1 cellular context compared by ENCODE assay signal in the genomic region with DNA sequence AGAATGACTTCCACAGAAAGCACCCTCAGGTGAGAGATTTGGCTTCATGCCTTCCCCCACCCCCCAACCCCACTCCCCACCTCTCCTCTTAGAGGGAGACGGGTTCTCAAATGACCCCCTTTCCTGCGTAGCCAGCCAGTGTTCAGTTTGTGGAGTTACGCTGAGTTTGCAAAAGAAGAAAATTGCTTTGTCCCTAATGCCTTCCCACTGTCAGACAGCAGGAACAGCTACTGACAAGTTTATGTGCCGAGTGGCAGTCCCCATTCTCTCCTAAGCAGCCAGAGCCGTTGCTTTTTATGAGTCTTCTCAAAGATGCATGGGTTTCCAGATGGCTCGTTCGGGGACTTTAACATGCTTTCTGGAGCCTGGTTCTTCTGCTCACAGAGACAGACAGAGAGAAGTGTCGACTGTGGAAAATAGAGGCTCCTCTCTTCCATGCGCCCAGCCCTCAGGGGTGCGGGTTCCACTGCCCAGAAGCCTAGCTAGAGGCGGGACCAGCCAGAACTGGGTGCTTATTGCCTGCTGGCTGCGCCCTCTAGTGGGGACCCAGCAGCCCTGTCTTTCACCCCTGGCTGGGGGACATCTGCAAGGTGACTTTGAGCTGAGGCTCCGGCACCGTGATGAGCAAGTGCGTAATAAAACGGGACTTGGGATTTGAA.
TF ChIP-seq lines count a peak whose summit lies in the region.

No MANE protein-coding gene starts in this region.

TF ChIP-seq in HepG2, 621 proteins besides CTCF, POLR2A, EP300 and RAD21 (continued from another document and continues in another):
- TF ChIP-seq, protein P1, sequence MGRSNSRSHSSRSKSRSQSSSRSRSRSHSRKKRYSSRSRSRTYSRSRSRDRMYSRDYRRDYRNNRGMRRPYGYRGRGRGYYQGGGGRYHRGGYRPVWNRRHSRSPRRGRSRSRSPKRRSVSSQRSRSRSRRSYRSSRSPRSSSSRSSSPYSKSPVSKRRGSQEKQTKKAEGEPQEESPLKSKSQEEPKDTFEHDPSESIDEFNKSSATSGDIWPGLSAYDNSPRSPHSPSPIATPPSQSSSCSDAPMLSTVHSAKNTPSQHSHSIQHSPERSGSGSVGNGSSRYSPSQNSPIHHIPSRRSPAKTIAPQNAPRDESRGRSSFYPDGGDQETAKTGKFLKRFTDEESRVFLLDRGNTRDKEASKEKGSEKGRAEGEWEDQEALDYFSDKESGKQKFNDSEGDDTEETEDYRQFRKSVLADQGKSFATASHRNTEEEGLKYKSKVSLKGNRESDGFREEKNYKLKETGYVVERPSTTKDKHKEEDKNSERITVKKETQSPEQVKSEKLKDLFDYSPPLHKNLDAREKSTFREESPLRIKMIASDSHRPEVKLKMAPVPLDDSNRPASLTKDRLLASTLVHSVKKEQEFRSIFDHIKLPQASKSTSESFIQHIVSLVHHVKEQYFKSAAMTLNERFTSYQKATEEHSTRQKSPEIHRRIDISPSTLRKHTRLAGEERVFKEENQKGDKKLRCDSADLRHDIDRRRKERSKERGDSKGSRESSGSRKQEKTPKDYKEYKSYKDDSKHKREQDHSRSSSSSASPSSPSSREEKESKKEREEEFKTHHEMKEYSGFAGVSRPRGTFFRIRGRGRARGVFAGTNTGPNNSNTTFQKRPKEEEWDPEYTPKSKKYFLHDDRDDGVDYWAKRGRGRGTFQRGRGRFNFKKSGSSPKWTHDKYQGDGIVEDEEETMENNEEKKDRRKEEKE (IDR thresholded peaks at IDR 0.05), result no peak
- TF ChIP-seq ZNF350 (CRISPR knock-in tag; IDR thresholded peaks at IDR 0.05; ENCODE audit: borderline replicate concordance, low read depth) (peak; percentile 66; the same call in 1 of the 2 replicates), FOSL2 (CRISPR knock-in tag; IDR thresholded peaks at IDR 0.05) (0 out of 2 replicates have a peak, but pooled peaks have one; percentile 32), KAT8 (CRISPR knock-in tag; IDR thresholded peaks at IDR 0.05) (peak; percentile 51; the same call in 1 of the 2 replicates), ZNF850 (CRISPR knock-in tag; conservative IDR thresholded peaks at IDR 0.05) (no peak), ZNF451 (CRISPR knock-in tag; IDR thresholded peaks at IDR 0.05) (no peak), SETDB1 (CRISPR knock-in tag; IDR thresholded peaks at IDR 0.05; ENCODE audit: borderline replicate concordance) (no peak), ZFP41 (CRISPR knock-in tag; IDR thresholded peaks at IDR 0.05; ENCODE audit: borderline replicate concordance) (no peak), ZNF7 (CRISPR knock-in tag; IDR thresholded peaks at IDR 0.05) (no peak), PLRG1 (conservative IDR thresholded peaks at IDR 0.05) (no peak), ZMYM4 (CRISPR knock-in tag; IDR thresholded peaks at IDR 0.05) (peak; percentile 55), ZNF562 (CRISPR knock-in tag; IDR thresholded peaks at IDR 0.05; ENCODE audit: borderline replicate concordance) (no peak), SPEN (CRISPR knock-in tag; IDR thresholded peaks at IDR 0.05; ENCODE audit: low read depth) (no peak), ZNF251 (CRISPR knock-in tag; IDR thresholded peaks at IDR 0.05) (no peak), ZNF737 (CRISPR knock-in tag; IDR thresholded peaks at IDR 0.05; ENCODE audit: borderline replicate concordance) (0 out of 2 replicates have a peak, but pooled peaks have one; percentile 36), ZSCAN21 (CRISPR knock-in tag; IDR thresholded peaks at IDR 0.05; ENCODE audit: borderline replicate concordance) (no peak), ZNF644 (CRISPR knock-in tag; IDR thresholded peaks at IDR 0.05; ENCODE audit: low read depth) (no peak), ZBTB21 (CRISPR knock-in tag; IDR thresholded peaks at IDR 0.05) (no peak), CBX1 (IDR thresholded peaks at IDR 0.05; ENCODE audit: low read depth) (no peak), HOXA3 (CRISPR knock-in tag; IDR thresholded peaks at IDR 0.05) (0 out of 2 replicates have a peak, but pooled peaks have one; percentile 42), AGO2 (optimal IDR thresholded peaks at IDR 0.05; ENCODE audit: low read depth, low read length) (no peak), CENPT (CRISPR knock-in tag; IDR thresholded peaks at IDR 0.05; ENCODE audit: low read depth) (no peak), ZNF607 (CRISPR knock-in tag; IDR thresholded peaks at IDR 0.05; ENCODE audit: borderline replicate concordance) (no peak), ARNTL (CRISPR knock-in tag; IDR thresholded peaks at IDR 0.05) (no peak), ZNF296 (CRISPR knock-in tag; conservative IDR thresholded peaks at IDR 0.05) (no peak), MAFF (IDR thresholded peaks at IDR 0.05; ENCODE audit: low read depth, low read length) (peak; percentile 56), SSRP1 (CRISPR knock-in tag; IDR thresholded peaks at IDR 0.05) (no peak), SOX6 (IDR thresholded peaks at IDR 0.05) (no peak), SOX6 (CRISPR knock-in tag; IDR thresholded peaks at IDR 0.05) (peak; percentile 45), ZNF382 (CRISPR knock-in tag; IDR thresholded peaks at IDR 0.05; ENCODE audit: borderline replicate concordance) (no peak), ZNF773 (CRISPR knock-in tag; IDR thresholded peaks at IDR 0.05; ENCODE audit: borderline replicate concordance) (no peak), TAF1 (CRISPR knock-in tag; IDR thresholded peaks at IDR 0.05) (no peak), KLF15 (CRISPR knock-in tag; IDR thresholded peaks at IDR 0.05; ENCODE audit: borderline replicate concordance) (no peak), ZNF143 (CRISPR knock-in tag; IDR thresholded peaks at IDR 0.05) (no peak), HOXA9 (CRISPR knock-in tag; IDR thresholded peaks at IDR 0.05; ENCODE audit: borderline replicate concordance) (no peak), HES4 (CRISPR knock-in tag; IDR thresholded peaks at IDR 0.05; ENCODE audit: borderline replicate concordance) (no peak), BRD4 (CRISPR knock-in tag; IDR thresholded peaks at IDR 0.05) (no peak), BORCS8-MEF2B (CRISPR knock-in tag; IDR thresholded peaks at IDR 0.05) (peak; percentile 68), TCF12 (IDR thresholded peaks at IDR 0.05) (no peak), TCF12 (CRISPR knock-in tag; IDR thresholded peaks at IDR 0.05) (no peak), ZSCAN22 (CRISPR knock-in tag; IDR thresholded peaks at IDR 0.05) (no peak), MIER3 (CRISPR knock-in tag; IDR thresholded peaks at IDR 0.05; ENCODE audit: borderline replicate concordance) (no peak), SALL1 (CRISPR knock-in tag; IDR thresholded peaks at IDR 0.05) (peak; percentile 74; the same call in 1 of the 2 replicates), ZNF567 (CRISPR knock-in tag; IDR thresholded peaks at IDR 0.05; ENCODE audit: borderline replicate concordance) (0 out of 2 replicates have a peak, but pooled peaks have one; percentile 61), ZNF230 (CRISPR knock-in tag; IDR thresholded peaks at IDR 0.05) (no peak), ZNF253 (CRISPR knock-in tag; IDR thresholded peaks at IDR 0.05; ENCODE audit: borderline replicate concordance) (no peak)
- TF ChIP-seq, protein P2, sequence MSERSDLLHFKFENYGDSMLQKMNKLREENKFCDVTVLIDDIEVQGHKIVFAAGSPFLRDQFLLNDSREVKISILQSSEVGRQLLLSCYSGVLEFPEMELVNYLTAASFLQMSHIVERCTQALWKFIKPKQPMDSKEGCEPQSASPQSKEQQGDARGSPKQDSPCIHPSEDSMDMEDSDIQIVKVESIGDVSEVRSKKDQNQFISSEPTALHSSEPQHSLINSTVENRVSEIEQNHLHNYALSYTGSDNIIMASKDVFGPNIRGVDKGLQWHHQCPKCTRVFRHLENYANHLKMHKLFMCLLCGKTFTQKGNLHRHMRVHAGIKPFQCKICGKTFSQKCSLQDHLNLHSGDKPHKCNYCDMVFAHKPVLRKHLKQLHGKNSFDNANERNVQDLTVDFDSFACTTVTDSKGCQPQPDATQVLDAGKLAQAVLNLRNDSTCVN (CRISPR knock-in tag; IDR thresholded peaks at IDR 0.05; ENCODE audit: borderline replicate concordance), result no peak; the same call in 1 of the 2 replicates
- TF ChIP-seq, protein P3, sequence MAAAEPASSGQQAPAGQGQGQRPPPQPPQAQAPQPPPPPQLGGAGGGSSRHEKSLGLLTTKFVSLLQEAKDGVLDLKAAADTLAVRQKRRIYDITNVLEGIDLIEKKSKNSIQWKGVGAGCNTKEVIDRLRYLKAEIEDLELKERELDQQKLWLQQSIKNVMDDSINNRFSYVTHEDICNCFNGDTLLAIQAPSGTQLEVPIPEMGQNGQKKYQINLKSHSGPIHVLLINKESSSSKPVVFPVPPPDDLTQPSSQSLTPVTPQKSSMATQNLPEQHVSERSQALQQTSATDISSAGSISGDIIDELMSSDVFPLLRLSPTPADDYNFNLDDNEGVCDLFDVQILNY (CRISPR knock-in tag; conservative IDR thresholded peaks at IDR 0.05), result no peak
- TF ChIP-seq, protein P4, sequence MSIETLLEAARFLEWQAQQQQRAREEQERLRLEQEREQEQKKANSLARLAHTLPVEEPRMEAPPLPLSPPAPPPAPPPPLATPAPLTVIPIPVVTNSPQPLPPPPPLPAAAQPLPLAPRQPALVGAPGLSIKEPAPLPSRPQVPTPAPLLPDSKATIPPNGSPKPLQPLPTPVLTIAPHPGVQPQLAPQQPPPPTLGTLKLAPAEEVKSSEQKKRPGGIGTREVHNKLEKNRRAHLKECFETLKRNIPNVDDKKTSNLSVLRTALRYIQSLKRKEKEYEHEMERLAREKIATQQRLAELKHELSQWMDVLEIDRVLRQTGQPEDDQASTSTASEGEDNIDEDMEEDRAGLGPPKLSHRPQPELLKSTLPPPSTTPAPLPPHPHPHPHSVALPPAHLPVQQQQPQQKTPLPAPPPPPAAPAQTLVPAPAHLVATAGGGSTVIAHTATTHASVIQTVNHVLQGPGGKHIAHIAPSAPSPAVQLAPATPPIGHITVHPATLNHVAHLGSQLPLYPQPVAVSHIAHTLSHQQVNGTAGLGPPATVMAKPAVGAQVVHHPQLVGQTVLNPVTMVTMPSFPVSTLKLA (IDR thresholded peaks at IDR 0.05), result no peak
- TF ChIP-seq, protein P5, sequence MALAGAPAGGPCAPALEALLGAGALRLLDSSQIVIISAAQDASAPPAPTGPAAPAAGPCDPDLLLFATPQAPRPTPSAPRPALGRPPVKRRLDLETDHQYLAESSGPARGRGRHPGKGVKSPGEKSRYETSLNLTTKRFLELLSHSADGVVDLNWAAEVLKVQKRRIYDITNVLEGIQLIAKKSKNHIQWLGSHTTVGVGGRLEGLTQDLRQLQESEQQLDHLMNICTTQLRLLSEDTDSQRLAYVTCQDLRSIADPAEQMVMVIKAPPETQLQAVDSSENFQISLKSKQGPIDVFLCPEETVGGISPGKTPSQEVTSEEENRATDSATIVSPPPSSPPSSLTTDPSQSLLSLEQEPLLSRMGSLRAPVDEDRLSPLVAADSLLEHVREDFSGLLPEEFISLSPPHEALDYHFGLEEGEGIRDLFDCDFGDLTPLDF (CRISPR knock-in tag; IDR thresholded peaks at IDR 0.05), result no peak
- TF ChIP-seq, protein P6, sequence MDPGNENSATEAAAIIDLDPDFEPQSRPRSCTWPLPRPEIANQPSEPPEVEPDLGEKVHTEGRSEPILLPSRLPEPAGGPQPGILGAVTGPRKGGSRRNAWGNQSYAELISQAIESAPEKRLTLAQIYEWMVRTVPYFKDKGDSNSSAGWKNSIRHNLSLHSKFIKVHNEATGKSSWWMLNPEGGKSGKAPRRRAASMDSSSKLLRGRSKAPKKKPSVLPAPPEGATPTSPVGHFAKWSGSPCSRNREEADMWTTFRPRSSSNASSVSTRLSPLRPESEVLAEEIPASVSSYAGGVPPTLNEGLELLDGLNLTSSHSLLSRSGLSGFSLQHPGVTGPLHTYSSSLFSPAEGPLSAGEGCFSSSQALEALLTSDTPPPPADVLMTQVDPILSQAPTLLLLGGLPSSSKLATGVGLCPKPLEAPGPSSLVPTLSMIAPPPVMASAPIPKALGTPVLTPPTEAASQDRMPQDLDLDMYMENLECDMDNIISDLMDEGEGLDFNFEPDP (CRISPR knock-in tag; conservative IDR thresholded peaks at IDR 0.05), result no peak
- TF ChIP-seq, protein P7, sequence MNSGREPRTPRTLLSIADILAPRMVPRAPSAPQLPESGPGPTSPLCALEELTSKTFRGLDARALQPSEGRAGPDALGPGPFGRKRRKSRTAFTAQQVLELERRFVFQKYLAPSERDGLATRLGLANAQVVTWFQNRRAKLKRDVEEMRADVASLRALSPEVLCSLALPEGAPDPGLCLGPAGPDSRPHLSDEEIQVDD (CRISPR knock-in tag; IDR thresholded peaks at IDR 0.05; ENCODE audit: borderline replicate concordance), result no peak
- TF ChIP-seq, protein P8, sequence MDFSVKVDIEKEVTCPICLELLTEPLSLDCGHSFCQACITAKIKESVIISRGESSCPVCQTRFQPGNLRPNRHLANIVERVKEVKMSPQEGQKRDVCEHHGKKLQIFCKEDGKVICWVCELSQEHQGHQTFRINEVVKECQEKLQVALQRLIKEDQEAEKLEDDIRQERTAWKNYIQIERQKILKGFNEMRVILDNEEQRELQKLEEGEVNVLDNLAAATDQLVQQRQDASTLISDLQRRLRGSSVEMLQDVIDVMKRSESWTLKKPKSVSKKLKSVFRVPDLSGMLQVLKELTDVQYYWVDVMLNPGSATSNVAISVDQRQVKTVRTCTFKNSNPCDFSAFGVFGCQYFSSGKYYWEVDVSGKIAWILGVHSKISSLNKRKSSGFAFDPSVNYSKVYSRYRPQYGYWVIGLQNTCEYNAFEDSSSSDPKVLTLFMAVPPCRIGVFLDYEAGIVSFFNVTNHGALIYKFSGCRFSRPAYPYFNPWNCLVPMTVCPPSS (IDR thresholded peaks at IDR 0.05), result no peak
- TF ChIP-seq, protein P9, sequence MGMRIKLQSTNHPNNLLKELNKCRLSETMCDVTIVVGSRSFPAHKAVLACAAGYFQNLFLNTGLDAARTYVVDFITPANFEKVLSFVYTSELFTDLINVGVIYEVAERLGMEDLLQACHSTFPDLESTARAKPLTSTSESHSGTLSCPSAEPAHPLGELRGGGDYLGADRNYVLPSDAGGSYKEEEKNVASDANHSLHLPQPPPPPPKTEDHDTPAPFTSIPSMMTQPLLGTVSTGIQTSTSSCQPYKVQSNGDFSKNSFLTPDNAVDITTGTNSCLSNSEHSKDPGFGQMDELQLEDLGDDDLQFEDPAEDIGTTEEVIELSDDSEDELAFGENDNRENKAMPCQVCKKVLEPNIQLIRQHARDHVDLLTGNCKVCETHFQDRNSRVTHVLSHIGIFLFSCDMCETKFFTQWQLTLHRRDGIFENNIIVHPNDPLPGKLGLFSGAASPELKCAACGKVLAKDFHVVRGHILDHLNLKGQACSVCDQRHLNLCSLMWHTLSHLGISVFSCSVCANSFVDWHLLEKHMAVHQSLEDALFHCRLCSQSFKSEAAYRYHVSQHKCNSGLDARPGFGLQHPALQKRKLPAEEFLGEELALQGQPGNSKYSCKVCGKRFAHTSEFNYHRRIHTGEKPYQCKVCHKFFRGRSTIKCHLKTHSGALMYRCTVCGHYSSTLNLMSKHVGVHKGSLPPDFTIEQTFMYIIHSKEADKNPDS (CRISPR knock-in tag; IDR thresholded peaks at IDR 0.05), result no peak
- TF ChIP-seq, protein P10, sequence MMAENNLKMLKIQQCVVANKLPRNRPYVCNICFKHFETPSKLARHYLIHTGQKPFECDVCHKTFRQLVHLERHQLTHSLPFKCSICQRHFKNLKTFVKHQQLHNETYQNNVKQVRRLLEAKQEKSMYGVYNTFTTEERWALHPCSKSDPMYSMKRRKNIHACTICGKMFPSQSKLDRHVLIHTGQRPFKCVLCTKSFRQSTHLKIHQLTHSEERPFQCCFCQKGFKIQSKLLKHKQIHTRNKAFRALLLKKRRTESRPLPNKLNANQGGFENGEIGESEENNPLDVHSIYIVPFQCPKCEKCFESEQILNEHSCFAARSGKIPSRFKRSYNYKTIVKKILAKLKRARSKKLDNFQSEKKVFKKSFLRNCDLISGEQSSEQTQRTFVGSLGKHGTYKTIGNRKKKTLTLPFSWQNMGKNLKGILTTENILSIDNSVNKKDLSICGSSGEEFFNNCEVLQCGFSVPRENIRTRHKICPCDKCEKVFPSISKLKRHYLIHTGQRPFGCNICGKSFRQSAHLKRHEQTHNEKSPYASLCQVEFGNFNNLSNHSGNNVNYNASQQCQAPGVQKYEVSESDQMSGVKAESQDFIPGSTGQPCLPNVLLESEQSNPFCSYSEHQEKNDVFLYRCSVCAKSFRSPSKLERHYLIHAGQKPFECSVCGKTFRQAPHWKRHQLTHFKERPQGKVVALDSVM (CRISPR knock-in tag; IDR thresholded peaks at IDR 0.05), result no peak
